ENCODE assay signal across 9 cellular contexts in the genomic region with DNA sequence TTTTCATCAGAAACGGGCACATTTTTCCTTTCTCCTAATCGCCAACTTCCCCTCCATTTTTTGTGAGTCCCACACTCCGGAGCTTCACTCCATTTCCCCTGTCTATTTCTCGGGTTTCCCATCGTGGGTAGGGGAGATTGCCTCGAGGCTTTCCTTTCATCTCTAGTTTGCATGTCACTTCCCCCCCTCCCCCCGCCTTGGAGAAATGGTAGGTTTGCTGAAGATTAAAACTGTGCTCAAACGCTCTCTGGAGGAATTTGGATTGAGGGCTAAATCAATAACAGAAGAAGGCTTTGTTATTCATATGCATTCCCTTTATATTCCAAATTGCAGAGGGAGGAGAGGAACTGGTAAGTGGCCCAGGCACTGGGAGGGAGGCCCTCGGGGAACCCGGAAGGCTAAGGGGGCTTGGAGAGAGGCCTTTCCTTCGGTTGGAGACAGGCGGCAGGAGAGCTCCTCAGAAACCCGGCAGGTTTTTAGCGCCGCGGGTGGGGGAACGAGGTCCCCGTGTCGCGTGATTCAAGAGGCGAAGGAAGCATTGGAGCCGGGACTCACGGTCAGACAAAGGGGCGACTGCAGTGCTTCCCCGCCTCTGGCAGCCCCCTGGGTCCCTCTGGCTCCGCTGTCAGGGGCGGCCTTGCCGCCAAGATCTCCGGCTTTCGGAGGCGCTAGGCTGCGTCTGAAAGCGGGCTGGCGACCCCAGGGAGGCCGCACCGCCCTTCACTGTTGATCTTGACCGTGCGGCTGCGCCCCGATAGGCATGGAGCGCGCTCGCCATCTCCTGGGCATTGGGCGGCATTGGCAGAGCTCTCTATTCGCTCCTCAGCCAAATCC. TPM values are rescaled to one million over a fixed set of nuclear protein-coding genes. Genes with fewer than 3 reads are reported as not detected.
A peak's percentile ranks its signal among the peaks of the same experiment; 100 is the strongest.
DNase-seq lines count a peak whose midpoint lies in the region; ATAC-seq and TF ChIP-seq lines count a peak whose summit lies in the region.
"Had no signal": no experiment of that assay in that cellular context is flagged by ENCODE, and none has a peak within 500 bp of the region (broad histone marks: within the 10 kb centered on the region; RNA-seq: fewer than 3 reads in every experiment).

No MANE protein-coding gene starts in this region.

- TF ChIP-seq CTCF in RWPE1 (conservative IDR thresholded peaks at IDR 0.05; ENCODE audit: low read depth), result peak; percentile 91
- TF ChIP-seq CTCF in heart left ventricle (IDR thresholded peaks at IDR 0.05), result peak; percentile 55 to 84 (median 74)

- peaks cover 0 to 51% (median 18%) of the 10 kb centered on the region in 12 donors for H3K4me1 ChIP-seq in heart left ventricle

- no peaks in the 10 kb centered on the region for H3K36me3 ChIP-seq in heart left ventricle

- 2% methylated on average over 33 to 45 of the region's 45 CpGs for WGBS in heart left ventricle, 4 donors

- TF ChIP-seq POLR2A in heart left ventricle (IDR thresholded peaks at IDR 0.05), result no peak

- intact Hi-C loops in heart left ventricle (cut with DNase I), result loop anchor here in 5 of 10 donors (2.0 to 10.0 kb wide), 4 partner anchors 406 to 895 kb away; no protein-coding TSS in a partner anchor
- intact Hi-C loops in posterior cingulate gyrus (cut with DNase I), result no loop called here

- POLR2A ChIA-PET in RWPE1 (lab: Yijun Ruan, JAX; ENCODE audit: low non-redundant PET), result interaction anchor here (0.9 kb wide), 1 partner anchor 9 kb away, joined by 4 read pairs; the partner anchor contains the start of gene HOXD11

- H3K27ac ChIP-seq in RWPE1, result peak overlapping the region; percentile 68
- peak overlapping the region in 1 of 12 donors; percentile 86 for H3K27ac ChIP-seq in heart left ventricle

- CTCF ChIA-PET in RWPE1 (lab: Yijun Ruan, JAX), result interaction anchor here (0.6 to 2.6 kb wide), 21 partner anchors 9 to 1843 kb away, joined by 3 to 16 read pairs (median 4); no protein-coding TSS in a partner anchor

- peaks cover 95 to 100% (median 99%) of the 10 kb centered on the region in 9 donors for H3K27me3 ChIP-seq in heart left ventricle

- ATAC-seq in GM21717 (IDR thresholded peaks at IDR 0.05; ENCODE audit: unreplicated experiment), result peak; percentile 91
- ATAC-seq in heart left ventricle, result peak; percentile 65 to 89 (median 86)

- no peaks in the 10 kb centered on the region for H3K9me3 ChIP-seq in heart left ventricle

- peak overlapping the region; percentile 62 for H3K4me3 ChIP-seq in Jurkat, Clone E6-1 (ENCODE audit: low read length)
- H3K4me3 ChIP-seq in heart left ventricle, result peak overlapping the region in 11 of 12 donors; percentile 9 to 52 (median 40)

- DNase-seq in EH (ENCODE audit: low read depth) (peak; percentile 78), RWPE1 (ENCODE audit: low spot score) (peak; percentile 71), heart left ventricle (peak; percentile 32 to 77 (median 50)), posterior cingulate gyrus (peak in 8 of 10 donors; percentile 34 to 93 (median 51)), ureter (ENCODE audit: low spot score) (no peak)
- peak; percentile 69 for DNase-seq in Jurkat, Clone E6-1 (ENCODE audit: low read depth, low spot score)
- DNase-seq in activated naive CD4-positive, alpha-beta T cell treated with anti-CD3 and anti-CD28 coated beads, Interleukin-2, amount 50 U/mL, for 16 hours, result peak; percentile 55

RNA-seq across cellular contexts. Expression of gene HOXD12, which starts 2.4 kb away (rescaled TPM):
- polyA plus RNA-seq in Jurkat, Clone E6-1 (2012; ENCODE audit: insufficient read depth, insufficient read length), result 0.70 TPM
- not detected for total RNA-seq in heart left ventricle
- polyA plus RNA-seq in heart left ventricle, result not detected
- not detected for total RNA-seq in ureter
- total RNA-seq: renal cortical epithelial cell had no signal

RNA-seq across cellular contexts. Expression of gene HOXD13, which starts 4.7 kb away (rescaled TPM):
- polyA plus RNA-seq in Jurkat, Clone E6-1 (2012; ENCODE audit: insufficient read depth, insufficient read length), result 33.7 TPM
- total RNA-seq in heart left ventricle (not detected), ureter (not detected)
- not detected for polyA plus RNA-seq in heart left ventricle
- total RNA-seq: renal cortical epithelial cell had no signal

RNA-seq across cellular contexts. Expression of gene HOXD11, which starts 9.9 kb away (rescaled TPM):
- polyA plus RNA-seq in Jurkat, Clone E6-1 (2012; ENCODE audit: insufficient read depth, insufficient read length), result not detected
- not detected for total RNA-seq in heart left ventricle
- not detected for polyA plus RNA-seq in heart left ventricle
- 1.2 TPM for total RNA-seq in ureter

RNA-seq across cellular contexts. Expression of gene EVX2, which starts 13.4 kb away (rescaled TPM):
- polyA plus RNA-seq in Jurkat, Clone E6-1 (2012; ENCODE audit: insufficient read depth, insufficient read length), result not detected
- total RNA-seq in heart left ventricle (under 1 TPM in 1 of 9 donors, not detected in 8; 0.06 TPM), ureter (not detected)
- not detected for polyA plus RNA-seq in heart left ventricle
- total RNA-seq: renal cortical epithelial cell had no signal

RNA-seq across cellular contexts. Expression of gene HOXD10, which starts 19.4 kb away (rescaled TPM):
- not detected for polyA plus RNA-seq in Jurkat, Clone E6-1 (2012; ENCODE audit: insufficient read depth, insufficient read length)
- total RNA-seq in heart left ventricle, result under 1 TPM in 1 of 9 donors, not detected in 8; 0.43 TPM
- under 1 TPM in 1 of 2 donors, not detected in 1; 0.03 TPM for polyA plus RNA-seq in heart left ventricle
- 4.4 TPM for total RNA-seq in ureter
